33 cellular contexts compared by ENCODE assay signal in the genomic region with DNA sequence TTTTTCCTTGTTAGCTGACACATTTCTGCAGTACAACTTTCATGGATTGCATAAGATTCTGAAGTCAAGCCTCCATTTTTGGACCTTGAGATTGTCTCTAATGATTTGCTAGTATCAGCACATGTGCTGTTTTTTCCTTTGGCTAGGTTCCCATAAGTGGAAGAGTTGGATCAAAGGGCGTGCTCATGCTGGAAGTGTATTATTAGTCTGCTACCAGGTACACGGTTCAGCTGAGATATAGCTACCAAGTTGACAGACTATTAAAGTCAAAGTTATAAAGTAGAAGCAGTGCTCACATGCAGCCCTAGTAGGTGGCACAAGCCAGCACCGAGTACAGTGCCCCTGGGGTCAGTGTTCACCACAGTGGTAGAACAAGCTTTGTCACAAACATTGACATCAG. TPM values are rescaled to one million over a fixed set of nuclear protein-coding genes. Genes with fewer than 3 reads are reported as not detected.
A peak's percentile ranks its signal among the peaks of the same experiment; 100 is the strongest.
DNase-seq lines count a peak whose midpoint lies in the region; ATAC-seq and TF ChIP-seq lines count a peak whose summit lies in the region.
"Had no signal": no experiment of that assay in that cellular context is flagged by ENCODE, and none has a peak within 500 bp of the region (broad histone marks: within the 10 kb centered on the region; RNA-seq: fewer than 3 reads in every experiment).

No MANE protein-coding gene starts in this region.

- intact Hi-C loops in left colon (cut with DNase I, micrococcal nuclease) = no loop called here

- peaks cover 5% of the 10 kb centered on the region for H3K36me3 Mint-ChIP-seq in endothelial cell (ENCODE audit: low read depth, unreplicated experiment)
- peaks cover 0 to 11% (median 0%) of the 10 kb centered on the region in 3 donors for H3K36me3 Mint-ChIP-seq in naive thymus-derived CD8-positive, alpha-beta T cell

- H3K27me3 ChIP-seq in Peyer's patch (no peaks in the 10 kb centered on the region), smooth muscle cell (ENCODE audit: low read depth) (no peaks in the 10 kb centered on the region)
- H3K27me3 ChIP-seq: esophagus muscularis mucosa, left lung, tibial artery had no signal

- H3K4me3 Mint-ChIP-seq in endothelial cell (ENCODE audit: unreplicated experiment) = no peak overlapping the region
- H3K4me3 Mint-ChIP-seq in naive thymus-derived CD8-positive, alpha-beta T cell = peak overlapping the region in 1 of 10 donors; percentile 4
- H3K4me3 Mint-ChIP-seq: activated naive CD8-positive, alpha-beta T cell treated with anti-CD3 and anti-CD28 coated beads, Interleukin-2, amount 10 ng/mL, durations not matched to agents 7 days and 5 days; immature natural killer cell; mesothelial cell of epicardium; stimulated activated naive CD8-positive, alpha-beta T cell treated with anti-CD3 and anti-CD28 coated beads, Interleukin-15, amount 100 ng/mL, for 72 hours; T-cell had no signal

- DNase-seq in Peyer's patch (peak in 2 of 3 donors; percentile 77 to 86), left colon (peak in 1 of 2 donors; percentile 44), smooth muscle cell (lab: John Stamatoyannopoulos, UW; ENCODE audit: unreplicated experiment) (no peak), endothelial cell (ENCODE audit: low spot score) (no peak)
- DNase-seq in naive thymus-derived CD8-positive, alpha-beta T cell = no peak
- DNase-seq: activated CD4-positive, alpha-beta T cell treated with anti-CD3 and anti-CD28 coated beads, Interleukin-2, amount 50 U/mL, for 4 hours; activated CD4-positive, CD25-positive, alpha-beta regulatory T cell; activated CD8-positive, alpha-beta memory T cell treated with anti-CD3 and anti-CD28 coated beads, Interleukin-2, amount 50 U/mL, for 4 hours; activated naive CD8-positive, alpha-beta T cell treated with anti-CD3 and anti-CD28 coated beads, Interleukin-2, amount 10 ng/mL, durations not matched to agents 7 days and 5 days; cerebellar nuclear complex; effector CD8-positive, alpha-beta T cell; EL; foreskin melanocyte; immature natural killer cell; Karpas-422; left lung; NCI-H1048; NCI-H187; NCI-H2171 treated with DMSO at 0.1 percent for 48 hours; NCI-H524; NK-92 treated with Interleukin-12 subunit alpha and Interleukin-12 subunit beta, amount 100 ng/mL, for 24 hours; SHP77 treated with DMSO at 0.1 percent for 48 hours; stimulated activated CD4-positive, alpha-beta T cell treated with anti-CD3 and anti-CD28 coated beads, Interleukin-15, amount 100 ng/mL, for 24 hours; stimulated activated naive CD8-positive, alpha-beta T cell treated with anti-CD3 and anti-CD28 coated beads, Interleukin-15, amount 100 ng/mL, for 72 hours; T-cell; tibial artery had no signal

- H3K27me3 Mint-ChIP-seq in endothelial cell (ENCODE audit: unreplicated experiment) = no peaks in the 10 kb centered on the region
- peaks cover 0 to 3% (median 0%) of the 10 kb centered on the region in 5 donors for H3K27me3 Mint-ChIP-seq in naive thymus-derived CD8-positive, alpha-beta T cell
- H3K27me3 Mint-ChIP-seq: activated naive CD8-positive, alpha-beta T cell treated with anti-CD3 and anti-CD28 coated beads, Interleukin-2, amount 10 ng/mL, durations not matched to agents 7 days and 5 days; stimulated activated naive CD8-positive, alpha-beta T cell treated with anti-CD3 and anti-CD28 coated beads, Interleukin-15, amount 100 ng/mL, for 72 hours; T-cell had no signal

- no peak overlapping the region for H3K4me2 ChIP-seq in smooth muscle cell

- peaks cover 25% of the 10 kb centered on the region for H3K79me2 ChIP-seq in smooth muscle cell (ENCODE audit: low read depth)

- peaks cover 14% of the 10 kb centered on the region for H3K4me1 Mint-ChIP-seq in endothelial cell (ENCODE audit: unreplicated experiment)
- H3K4me1 Mint-ChIP-seq in naive thymus-derived CD8-positive, alpha-beta T cell = peaks cover 13 to 43% (median 34%) of the 10 kb centered on the region in 4 donors

- H3K27ac Mint-ChIP-seq in endothelial cell (ENCODE audit: unreplicated experiment) = no peak overlapping the region
- peak overlapping the region in 1 of 10 donors; percentile 65 for H3K27ac Mint-ChIP-seq in naive thymus-derived CD8-positive, alpha-beta T cell
- H3K27ac Mint-ChIP-seq: activated naive CD8-positive, alpha-beta T cell treated with anti-CD3 and anti-CD28 coated beads, Interleukin-2, amount 10 ng/mL, durations not matched to agents 7 days and 5 days; activated T-helper 2 cell treated with anti-CD3 and anti-CD28 coated beads, Interferon-gamma antibody, Interleukin-2, Interleukin-4, amounts not matched to agents 10 μg/mL and 5 μg/mL and 100 μg/mL, durations not matched to agents 14 hours and 24 hours and 36 hours; immature natural killer cell; mesothelial cell of epicardium; stimulated activated naive CD8-positive, alpha-beta T cell treated with anti-CD3 and anti-CD28 coated beads, Interleukin-15, amount 100 ng/mL, for 72 hours; T-cell had no signal

- POLR2A ChIA-PET in naive thymus-derived CD8-positive, alpha-beta T cell (lab: Charles Lee) = no interaction called here

- peak overlapping the region in 2 of 4 donors; percentile 90 for H3K27ac ChIP-seq in Peyer's patch
- H3K27ac ChIP-seq in smooth muscle cell (ENCODE audit: low read depth) = no peak overlapping the region
- H3K27ac ChIP-seq: esophagus muscularis mucosa, left lung, tibial artery had no signal

- H3K4me3 ChIP-seq in Peyer's patch (peak overlapping the region in 1 of 4 donors; percentile 77), smooth muscle cell (peak overlapping the region; percentile 83)
- H3K4me3 ChIP-seq: esophagus muscularis mucosa, left lung, tibial artery had no signal

- no peak overlapping the region for H3K9ac ChIP-seq in smooth muscle cell (ENCODE audit: low read depth)

- H2AFZ ChIP-seq in smooth muscle cell (ENCODE audit: low read depth) = no peak overlapping the region

- H3K36me3 ChIP-seq in Peyer's patch = peaks cover 0 to 5% (median 0%) of the 10 kb centered on the region in 3 donors
- H3K36me3 ChIP-seq in smooth muscle cell (ENCODE audit: low read depth) = no peaks in the 10 kb centered on the region

- WGBS in smooth muscle cell (ENCODE audit: low lambda C conversion rate) = 88% methylated on average over 3 of the region's 3 CpGs

- no peaks in the 10 kb centered on the region for H3F3A ChIP-seq in smooth muscle cell (ENCODE audit: low read depth)

- H3K9me3 ChIP-seq in Peyer's patch (no peaks in the 10 kb centered on the region), smooth muscle cell (replicated peaks; ENCODE audit: low read depth) (no peaks in the 10 kb centered on the region)
- H3K9me3 ChIP-seq: esophagus muscularis mucosa, left lung, tibial artery had no signal

- no peaks in the 10 kb centered on the region for H4K20me1 ChIP-seq in smooth muscle cell (ENCODE audit: low read depth)

- H3K9me3 Mint-ChIP-seq in endothelial cell (ENCODE audit: unreplicated experiment) = no peaks in the 10 kb centered on the region
- no peaks in the 10 kb centered on the region for H3K9me3 Mint-ChIP-seq in naive thymus-derived CD8-positive, alpha-beta T cell
- H3K9me3 Mint-ChIP-seq: activated naive CD8-positive, alpha-beta T cell treated with anti-CD3 and anti-CD28 coated beads, Interleukin-2, amount 10 ng/mL, durations not matched to agents 7 days and 5 days; activated T-helper 2 cell treated with anti-CD3 and anti-CD28 coated beads, Interferon-gamma antibody, Interleukin-2, Interleukin-4, amounts not matched to agents 10 μg/mL and 5 μg/mL and 100 μg/mL, durations not matched to agents 14 hours and 24 hours and 36 hours; mesothelial cell of epicardium; stimulated activated naive CD8-positive, alpha-beta T cell treated with anti-CD3 and anti-CD28 coated beads, Interleukin-15, amount 100 ng/mL, for 72 hours; T-cell had no signal

- TF ChIP-seq POLR2A in Peyer's patch (IDR thresholded peaks at IDR 0.05) = peak; percentile 29 to 67

- H3K4me1 ChIP-seq in Peyer's patch (peaks cover 3 to 40% (median 11%) of the 10 kb centered on the region in 4 donors), smooth muscle cell (ENCODE audit: low read depth) (peaks cover 18% of the 10 kb centered on the region)

- no peak for TF ChIP-seq CTCF in Peyer's patch (IDR thresholded peaks at IDR 0.05)
- TF ChIP-seq CTCF in smooth muscle cell (IDR thresholded peaks at IDR 0.05; ENCODE audit: borderline replicate concordance, insufficient read depth, poor library complexity, severe bottlenecking) = no peak
- no peak for TF ChIP-seq CTCF in endothelial cell (IDR thresholded peaks at IDR 0.05; ENCODE audit: unreplicated experiment)

- ATAC-seq in left colon = peak; percentile 44
- no peak for ATAC-seq in naive thymus-derived CD8-positive, alpha-beta T cell
- ATAC-seq: HCT116; left lung; sciatic nerve; stimulated activated naive CD8-positive, alpha-beta T cell treated with anti-CD3 and anti-CD28 coated beads, Interleukin-15, amount 100 ng/mL, for 72 hours; T-cell had no signal

RNA-seq across cellular contexts. Expression of gene FAHD1, which starts 3.2 kb away (rescaled TPM):
- total RNA-seq in Peyer's patch = 100 to 1,000 TPM; 107 to 188 (median 152) TPM
- total RNA-seq in left colon = 10 to 100 TPM; 60.0 to 66.9 TPM
- total RNA-seq in smooth muscle cell = 25.0 and 32.4 TPM in 2 replicates
- polyA plus RNA-seq in smooth muscle cell = 32.4 and 32.8 TPM in 2 replicates
- total RNA-seq in endothelial cell (ENCODE audit: unreplicated experiment) = 23.1 TPM
- 10 to 100 TPM; 11.1 to 12.1 TPM for total RNA-seq in naive thymus-derived CD8-positive, alpha-beta T cell
- polyA plus RNA-seq in naive thymus-derived CD8-positive, alpha-beta T cell = 10 to 100 TPM; 20.3 to 34.2 (median 32.6) TPM

RNA-seq across cellular contexts. Expression of gene HAGH, which starts 3.6 kb away (rescaled TPM):
- total RNA-seq in Peyer's patch (100 to 1,000 TPM; 105 to 187 (median 155) TPM), left colon (10 to 100 TPM; 64.5 to 85.0 TPM), smooth muscle cell (20.7 and 20.9 TPM in 2 replicates), endothelial cell (ENCODE audit: unreplicated experiment) (44.8 TPM)
- polyA plus RNA-seq in smooth muscle cell = 42.6 and 43.0 TPM in 2 replicates
- 10 to 100 TPM; 65.7 to 67.8 TPM for total RNA-seq in naive thymus-derived CD8-positive, alpha-beta T cell
- 10 to 100 TPM; 38.7 to 60.0 (median 45.0) TPM for polyA plus RNA-seq in naive thymus-derived CD8-positive, alpha-beta T cell

RNA-seq across cellular contexts. Expression of gene IGFALS, which starts 36.7 kb away (rescaled TPM):
- total RNA-seq in Peyer's patch (under 1 TPM in 1 of 4 donors, not detected in 3; 0.35 TPM), left colon (1 to 10 TPM in 1 of 2 donors, under 1 TPM in 1; 0.58 to 1.3 TPM), smooth muscle cell (0.58 TPM in 1 of 2 replicates, not detected in the other), endothelial cell (ENCODE audit: unreplicated experiment) (not detected)
- polyA plus RNA-seq in smooth muscle cell = 0.45 TPM in 1 of 2 replicates, not detected in the other
- total RNA-seq in naive thymus-derived CD8-positive, alpha-beta T cell = 1 to 10 TPM; 1.7 to 2.1 TPM
- not detected for polyA plus RNA-seq in naive thymus-derived CD8-positive, alpha-beta T cell
- total RNA-seq: activated T-helper 2 cell treated with anti-CD3 and anti-CD28 coated beads, Interferon-gamma antibody, Interleukin-2, Interleukin-4, amounts not matched to agents 10 μg/mL and 5 μg/mL and 100 μg/mL, durations not matched to agents 14 hours and 24 hours and 36 hours had no signal
- polyA plus RNA-seq: CD14-positive monocyte, immature natural killer cell had no signal

RNA-seq across cellular contexts. Expression of gene MEIOB, which starts 41.8 kb away (rescaled TPM):
- total RNA-seq in Peyer's patch (not detected), left colon (not detected), smooth muscle cell (0.18 and 0.22 TPM in 2 replicates), endothelial cell (ENCODE audit: unreplicated experiment) (not detected)
- 1.7 TPM in 1 of 2 replicates, not detected in the other for polyA plus RNA-seq in smooth muscle cell
- not detected for total RNA-seq in naive thymus-derived CD8-positive, alpha-beta T cell
- polyA plus RNA-seq in naive thymus-derived CD8-positive, alpha-beta T cell = not detected
- total RNA-seq: activated naive CD8-positive, alpha-beta T cell treated with anti-CD3 and anti-CD28 coated beads, Interleukin-2, amount 10 ng/mL, durations not matched to agents 7 days and 5 days; activated T-helper 2 cell treated with anti-CD3 and anti-CD28 coated beads, Interferon-gamma antibody, Interleukin-2, Interleukin-4, amounts not matched to agents 10 μg/mL and 5 μg/mL and 100 μg/mL, durations not matched to agents 14 hours and 24 hours and 36 hours; esophagus muscularis mucosa; left lung; mesothelial cell of epicardium; sciatic nerve had no signal
- polyA plus RNA-seq: CD14-positive monocyte, immature natural killer cell, neural cell had no signal

RNA-seq across cellular contexts. Expression of gene NUBP2, which starts 47.5 kb away (rescaled TPM):
- total RNA-seq in Peyer's patch (10 to 100 TPM; 47.1 to 99.9 (median 59.3) TPM), left colon (10 to 100 TPM; 29.4 to 34.4 TPM), smooth muscle cell (32.9 and 48.0 TPM in 2 replicates), endothelial cell (ENCODE audit: unreplicated experiment) (49.8 TPM)
- polyA plus RNA-seq in smooth muscle cell = 80.8 and 86.7 TPM in 2 replicates
- total RNA-seq in naive thymus-derived CD8-positive, alpha-beta T cell = 10 to 100 TPM; 62.0 to 65.4 TPM
- polyA plus RNA-seq in naive thymus-derived CD8-positive, alpha-beta T cell = 10 to 100 TPM; 87.2 to 90.6 (median 87.3) TPM

Comparison
In these comparisons a context has a peak if more than half of its experiments do, and no peak if none do; other contexts are left out.
1. DNase-seq: peak in Peyer's patch (2 of 3); none in smooth muscle cell (single experiment), endothelial cell (single experiment) and naive thymus-derived CD8-positive, alpha-beta T cell (0 of 10).